In the genomic region with DNA sequence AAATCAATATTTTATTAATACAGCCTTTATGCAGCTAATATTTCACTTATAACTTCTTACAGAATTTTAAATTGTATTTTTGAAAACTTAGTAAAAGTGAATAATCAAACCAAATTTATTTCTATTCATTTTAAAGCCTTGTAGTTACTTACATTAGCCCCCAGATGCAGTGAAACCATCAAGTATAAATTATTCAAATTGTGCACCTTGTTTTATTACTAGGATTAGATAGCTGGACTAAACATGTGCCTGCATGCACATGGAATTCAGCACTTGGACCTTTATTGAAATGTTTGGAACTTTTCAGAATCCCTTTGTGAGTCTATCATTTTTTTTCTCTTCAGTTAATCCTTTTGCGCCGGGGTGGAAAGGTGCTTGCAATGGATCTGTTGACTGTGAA, we compare ENCODE assay signal across 11 cellular contexts. TPM values are rescaled to one million over a fixed set of nuclear protein-coding genes. Genes with fewer than 3 reads are reported as not detected.
DNase-seq lines count a peak whose midpoint lies in the region; ATAC-seq, FAIRE-seq and TF ChIP-seq lines count a peak whose summit lies in the region.
"Had no signal": no experiment of that assay in that cellular context is flagged by ENCODE, and none has a peak within 500 bp of the region (broad histone marks: within the 10 kb centered on the region; RNA-seq: fewer than 3 reads in every experiment).

No MANE protein-coding gene starts in this region.

- peaks cover 21% of the 10 kb centered on the region for H3K27me3 Mint-ChIP-seq in HFFc6 (ENCODE audit: insufficient read depth)

- DNase-seq in Caki2 (ENCODE audit: low read depth), result peak; percentile 29
- peak; percentile 40 for DNase-seq in HFFc6
- DNase-seq in HepG2 (ENCODE audit: low spot score), result peak; percentile 20
- no peak for DNase-seq in cerebellar cortex (ENCODE audit: low spot score)
- no peak for DNase-seq in effector CD8-positive, alpha-beta T cell (lab: John Stamatoyannopoulos, UW)
- no peak for DNase-seq in tibial nerve (ENCODE audit: low spot score in 2 of 2)
- DNase-seq: H9 had no signal

- H3K4me1 Mint-ChIP-seq in HFFc6 (ENCODE audit: low read depth), result no peaks in the 10 kb centered on the region
- H3K4me1 Mint-ChIP-seq: H9 had no signal

- ATAC-seq in HepG2, result no peak
- no peak for ATAC-seq in HG02798 (IDR thresholded peaks at IDR 0.05; ENCODE audit: poor library complexity, unreplicated experiment)

- H3K9me3 ChIP-seq in HepG2 (ENCODE audit: low read length) (no peaks in the 10 kb centered on the region), tibial nerve (peaks cover 0 to 11% (median 0%) of the 10 kb centered on the region in 4 donors)

- intact Hi-C loops in HepG2 (cut with micrococcal nuclease; ENCODE audit: unreplicated experiment), result loop anchor here (1.0 kb wide), 1 partner anchor 108 kb away; a partner anchor contains a TSS

- TF ChIP-seq EP300 in HepG2 (IDR thresholded peaks at IDR 0.05; ENCODE audit: low read depth in 2 of 2, low read length in 2 of 2) (no peak), HepG2 (CRISPR knock-in tag; IDR thresholded peaks at IDR 0.05; ENCODE audit: borderline replicate concordance) (no peak), tibial nerve (IDR thresholded peaks at IDR 0.05) (no peak)

- no peak overlapping the region for H3K4me2 ChIP-seq in HepG2 (ENCODE audit: low read depth, low read length)

- WGBS in HepG2 (ENCODE audit: low lambda C conversion rate), result 54% methylated on average over 2 of the region's 2 CpGs
- WGBS in tibial nerve, 2 donors, result 78 to 93% methylated on average over 2 of the region's 2 CpGs

- in situ Hi-C loops in Caki2 (cut with HindIII; ENCODE audit: low pct_unique_long_range_greater_than_20kb, low sequenced_read_pairs), result no loop called here
- in situ Hi-C loops in HepG2 (cut with HindIII; ENCODE audit: extremely low pct_ligation_motif_present, low pct_unique_long_range_greater_than_20kb), result loop anchor here (5.0 kb wide), 1 partner anchor 110 kb away; a partner anchor contains a TSS

- no TSS peak for BruUV-seq in HepG2 (replicated peaks; lab: Mats Ljungman, UMichigan)

- H3K27ac ChIP-seq in HepG2 (ENCODE audit: extremely low read length, insufficient read depth, low read length) (no peak overlapping the region), tibial nerve (no peak overlapping the region)
- H3K27ac ChIP-seq: SK-N-MC had no signal

- FAIRE-seq in TTC549 (lab: Jason Lieb, UNC), result peak; percentile 87
- no peak for FAIRE-seq in HepG2 (lab: Jason Lieb, UNC)

- H3K4me3 ChIP-seq in HepG2 (replicated peaks in 1 of 3; ENCODE audit: insufficient read depth in 1 of 3, low read depth in 2 of 3, low read length in 3 of 3) (no peak overlapping the region), tibial nerve (no peak overlapping the region)
- H3K4me3 ChIP-seq: SK-N-MC had no signal

- H3K9ac ChIP-seq in HepG2 (ENCODE audit: insufficient read depth, low read depth, low read length), result no peak overlapping the region

- H4K20me1 ChIP-seq in HepG2 (ENCODE audit: insufficient read depth, low read length), result no peaks in the 10 kb centered on the region

- H3K4me3 Mint-ChIP-seq in HFFc6, result no peak overlapping the region
- H3K4me3 Mint-ChIP-seq: dendritic cell treated with granulocyte-macrophage colony-stimulating factor and Interleukin-4, amounts not matched to agents 40 ng/mL and 50 ng/mL, for 4 days; H9 had no signal

- no peaks in the 10 kb centered on the region for H3K36me3 Mint-ChIP-seq in HFFc6 (ENCODE audit: low read depth)

- H2AFZ ChIP-seq in HepG2 (ENCODE audit: low read length), result no peak overlapping the region

- H3K79me2 ChIP-seq in HepG2 (ENCODE audit: insufficient read depth, low read length), result no peaks in the 10 kb centered on the region

- peaks cover 8% of the 10 kb centered on the region; the same call in 1 of the 2 replicates for H3K9me3 Mint-ChIP-seq in HFFc6

- TF ChIP-seq POLR2A in HepG2 (IDR thresholded peaks at IDR 0.05; ENCODE audit: insufficient read depth in 1 of 2, low read depth in 2 of 2, low read length in 2 of 2) (no peak), tibial nerve (IDR thresholded peaks at IDR 0.05) (no peak)

- H3K36me3 ChIP-seq in HepG2 (replicated peaks in 1 of 2; ENCODE audit: control insufficient read depth in 1 of 2, insufficient read depth in 2 of 2, low read length in 2 of 2) (no peaks in the 10 kb centered on the region), tibial nerve (no peaks in the 10 kb centered on the region)

- no peaks in the 10 kb centered on the region for H3K4me1 ChIP-seq in HepG2 (ENCODE audit: insufficient read depth, low read length)
- peaks cover 0 to 4% (median 0%) of the 10 kb centered on the region in 4 donors for H3K4me1 ChIP-seq in tibial nerve

- TF ChIP-seq RAD21 in HepG2 (CRISPR knock-in tag; IDR thresholded peaks at IDR 0.05), result no peak

- peak; percentile 79 for TF ChIP-seq CTCF in HFFc6 (IDR thresholded peaks at IDR 0.05)
- TF ChIP-seq CTCF in HepG2 (CRISPR knock-in tag; IDR thresholded peaks at IDR 0.05), result peak; percentile 43
- peak in 1 of 5 experiments; percentile 9 for TF ChIP-seq CTCF in tibial nerve (IDR thresholded peaks at IDR 0.05)

- H3K27me3 ChIP-seq in HepG2 (ENCODE audit: control insufficient read depth in 1 of 2, insufficient read depth in 2 of 2, low read length in 2 of 2) (peaks cover 0 to 16% of the 10 kb centered on the region in 2 experiments; a peak in 3 of 5 replicates), tibial nerve (peaks cover 0 to 60% of the 10 kb centered on the region in 2 donors)

- H3K27ac Mint-ChIP-seq in HFFc6, result no peak overlapping the region
- H3K27ac Mint-ChIP-seq: dendritic cell treated with granulocyte-macrophage colony-stimulating factor and Interleukin-4, amounts not matched to agents 40 ng/mL and 50 ng/mL, for 4 days; H9 had no signal

- POLR2A ChIA-PET in HepG2 (lab: Yijun Ruan, JAX), result no interaction called here

- CTCF ChIA-PET in HepG2 (lab: Yijun Ruan, JAX; ENCODE audit: low intra/inter-chr PET ratio, low total read pairs), result interaction anchor here (0.6 to 1.4 kb wide), 5 partner anchors 44 to 141 kb away, joined by 3 to 14 read pairs (median 4); a partner anchor contains a TSS

RNA-seq across cellular contexts. Expression of a gene that starts 4.7 kb away (rescaled TPM):
- total RNA-seq in Caki2 (2014; rRNA removed; shearing (Covaris generic); ENCODE audit: low replicate concordance), result not detected in 2 replicates
- total RNA-seq in HFFc6 (2021; fragmentation: NEBNext Ultra II Directional; extraction: Animal tissue kit (Norgen Biotek cat#: 25700)), result not detected
- total RNA-seq in HepG2 (2016; rRNA removed; fragmentation: Illumina TruSeq; extraction: Trizol) (not detected in 2 replicates), tibial nerve (not detected)
- total RNA-seq in HepG2 (2016; cell fraction: cytosol; rRNA removed; fragmentation: Illumina TruSeq; extraction: Trizol; ENCODE audit: low read depth), result not detected in 2 replicates
- total RNA-seq in HepG2 (2016; cell fraction: insoluble cytoplasmic fraction; rRNA removed; fragmentation: Illumina TruSeq; extraction: Trizol), result not detected in 2 replicates
- not detected in 2 replicates for total RNA-seq in HepG2 (2016; cell fraction: membrane; rRNA removed; fragmentation: Illumina TruSeq; extraction: Trizol)
- total RNA-seq in HepG2 (2016; cell fraction: nucleus; rRNA removed; fragmentation: Illumina TruSeq; extraction: Trizol), result not detected in 2 replicates
- not detected in 2 replicates for polyA plus RNA-seq in HepG2 (2011; rRNA removed)
- polyA plus RNA-seq in HepG2 (2011; cell fraction: cytosol; rRNA removed), result not detected in 2 replicates
- not detected in 2 replicates for polyA plus RNA-seq in HepG2 (2011; cell fraction: nucleus; rRNA removed)
- not detected in 2 replicates for polyA plus RNA-seq in HepG2 (2012)
- polyA plus RNA-seq in HepG2 (2016; cell fraction: cytosol; fragmentation: Illumina TruSeq; extraction: Trizol; ENCODE audit: low read depth), result not detected in 2 replicates
- polyA plus RNA-seq in HepG2 (2016; cell fraction: insoluble cytoplasmic fraction; fragmentation: Illumina TruSeq; extraction: Trizol; ENCODE audit: low read depth), result not detected in 2 replicates
- not detected in 2 replicates for polyA plus RNA-seq in HepG2 (2016; cell fraction: membrane; fragmentation: Illumina TruSeq; extraction: Trizol; ENCODE audit: low read depth)
- not detected in 2 replicates for polyA plus RNA-seq in HepG2 (2016; cell fraction: nucleus; fragmentation: Illumina TruSeq; extraction: Trizol; ENCODE audit: insufficient read depth, low read depth)
- not detected in 2 replicates for polyA minus RNA-seq in HepG2 (2011; rRNA and poly(A)+ RNA removed; ENCODE audit: low replicate concordance)
- polyA minus RNA-seq in HepG2 (2011; cell fraction: cytosol; rRNA and poly(A)+ RNA removed), result not detected in 2 replicates
- polyA minus RNA-seq in HepG2 (2011; cell fraction: nucleus; rRNA and poly(A)+ RNA removed), result not detected in 2 replicates
- total RNA-seq: H9 had no signal

RNA-seq across cellular contexts. Expression of a gene that starts 8.6 kb away (rescaled TPM):
- not detected in 2 replicates for total RNA-seq in Caki2 (2014; rRNA removed; shearing (Covaris generic); ENCODE audit: low replicate concordance)
- total RNA-seq in HFFc6 (2021; fragmentation: NEBNext Ultra II Directional; extraction: Animal tissue kit (Norgen Biotek cat#: 25700)), result not detected
- total RNA-seq in HepG2 (2016; rRNA removed; fragmentation: Illumina TruSeq; extraction: Trizol) (not detected in 2 replicates), tibial nerve (1 to 10 TPM in 2 of 4 donors, under 1 TPM in 2; 0.30 to 1.9 (median 1.0) TPM)
- total RNA-seq in HepG2 (2016; cell fraction: cytosol; rRNA removed; fragmentation: Illumina TruSeq; extraction: Trizol; ENCODE audit: low read depth), result under 0.01 TPM in 1 of 2 replicates, not detected in the other
- total RNA-seq in HepG2 (2016; cell fraction: insoluble cytoplasmic fraction; rRNA removed; fragmentation: Illumina TruSeq; extraction: Trizol), result not detected in 2 replicates
- total RNA-seq in HepG2 (2016; cell fraction: membrane; rRNA removed; fragmentation: Illumina TruSeq; extraction: Trizol), result not detected in 2 replicates
- not detected in 2 replicates for total RNA-seq in HepG2 (2016; cell fraction: nucleus; rRNA removed; fragmentation: Illumina TruSeq; extraction: Trizol)
- not detected in 2 replicates for polyA plus RNA-seq in HepG2 (2011; rRNA removed)
- 0.01 and 0.03 TPM in 2 replicates for polyA plus RNA-seq in HepG2 (2011; cell fraction: cytosol; rRNA removed)
- 0.03 TPM in 1 of 2 replicates, not detected in the other for polyA plus RNA-seq in HepG2 (2011; cell fraction: nucleus; rRNA removed)
- not detected in 2 replicates for polyA plus RNA-seq in HepG2 (2012)
- polyA plus RNA-seq in HepG2 (2016; cell fraction: cytosol; fragmentation: Illumina TruSeq; extraction: Trizol; ENCODE audit: low read depth), result not detected in 2 replicates
- not detected in 2 replicates for polyA plus RNA-seq in HepG2 (2016; cell fraction: insoluble cytoplasmic fraction; fragmentation: Illumina TruSeq; extraction: Trizol; ENCODE audit: low read depth)
- polyA plus RNA-seq in HepG2 (2016; cell fraction: membrane; fragmentation: Illumina TruSeq; extraction: Trizol; ENCODE audit: low read depth), result not detected in 2 replicates
- polyA plus RNA-seq in HepG2 (2016; cell fraction: nucleus; fragmentation: Illumina TruSeq; extraction: Trizol; ENCODE audit: insufficient read depth, low read depth), result not detected in 2 replicates
- polyA minus RNA-seq in HepG2 (2011; rRNA and poly(A)+ RNA removed; ENCODE audit: low replicate concordance), result 0.07 TPM in 1 of 2 replicates, not detected in the other
- not detected in 2 replicates for polyA minus RNA-seq in HepG2 (2011; cell fraction: cytosol; rRNA and poly(A)+ RNA removed)
- not detected in 2 replicates for polyA minus RNA-seq in HepG2 (2011; cell fraction: nucleus; rRNA and poly(A)+ RNA removed)

RNA-seq across cellular contexts. Expression of a gene that starts 45.7 kb away (rescaled TPM):
- total RNA-seq in Caki2 (2014; rRNA removed; shearing (Covaris generic); ENCODE audit: low replicate concordance), result 0.06 and 0.41 TPM in 2 replicates
- total RNA-seq in HFFc6 (2021; fragmentation: NEBNext Ultra II Directional; extraction: Animal tissue kit (Norgen Biotek cat#: 25700)), result 1 to 10 TPM; 1.4 to 3.1 (median 2.3) TPM
- total RNA-seq in HepG2 (2016; rRNA removed; fragmentation: Illumina TruSeq; extraction: Trizol), result 0.70 and 3.3 TPM in 2 replicates
- total RNA-seq in HepG2 (2016; cell fraction: cytosol; rRNA removed; fragmentation: Illumina TruSeq; extraction: Trizol; ENCODE audit: low read depth), result 0.44 and 0.51 TPM in 2 replicates
- total RNA-seq in HepG2 (2016; cell fraction: insoluble cytoplasmic fraction; rRNA removed; fragmentation: Illumina TruSeq; extraction: Trizol), result 0.76 and 2.9 TPM in 2 replicates
- 0.31 and 0.62 TPM in 2 replicates for total RNA-seq in HepG2 (2016; cell fraction: membrane; rRNA removed; fragmentation: Illumina TruSeq; extraction: Trizol)
- total RNA-seq in HepG2 (2016; cell fraction: nucleus; rRNA removed; fragmentation: Illumina TruSeq; extraction: Trizol), result 8.3 and 9.3 TPM in 2 replicates
- 30.4 and 39.4 TPM in 2 replicates for polyA plus RNA-seq in HepG2 (2011; rRNA removed)
- 3.7 and 4.3 TPM in 2 replicates for polyA plus RNA-seq in HepG2 (2011; cell fraction: cytosol; rRNA removed)
- 140 and 180 TPM in 2 replicates for polyA plus RNA-seq in HepG2 (2011; cell fraction: nucleus; rRNA removed)
- polyA plus RNA-seq in HepG2 (2012), result 36.5 and 54.8 TPM in 2 replicates
- polyA plus RNA-seq in HepG2 (2016; cell fraction: cytosol; fragmentation: Illumina TruSeq; extraction: Trizol; ENCODE audit: low read depth), result 0.33 and 0.52 TPM in 2 replicates
- 0.73 and 1.2 TPM in 2 replicates for polyA plus RNA-seq in HepG2 (2016; cell fraction: insoluble cytoplasmic fraction; fragmentation: Illumina TruSeq; extraction: Trizol; ENCODE audit: low read depth)
- 0.26 and 0.35 TPM in 2 replicates for polyA plus RNA-seq in HepG2 (2016; cell fraction: membrane; fragmentation: Illumina TruSeq; extraction: Trizol; ENCODE audit: low read depth)
- 21.8 and 24.9 TPM in 2 replicates for polyA plus RNA-seq in HepG2 (2016; cell fraction: nucleus; fragmentation: Illumina TruSeq; extraction: Trizol; ENCODE audit: insufficient read depth, low read depth)
- 4.9 and 23.3 TPM in 2 replicates for polyA minus RNA-seq in HepG2 (2011; rRNA and poly(A)+ RNA removed; ENCODE audit: low replicate concordance)
- 1.1 and 1.5 TPM in 2 replicates for polyA minus RNA-seq in HepG2 (2011; cell fraction: cytosol; rRNA and poly(A)+ RNA removed)
- 42.0 and 56.2 TPM in 2 replicates for polyA minus RNA-seq in HepG2 (2011; cell fraction: nucleus; rRNA and poly(A)+ RNA removed)
- total RNA-seq in tibial nerve, result 10 to 100 TPM in 3 of 4 donors, 1 to 10 TPM in 1; 8.1 to 21.2 (median 16.8) TPM

RNA-seq across cellular contexts. Expression of a gene that starts 54.7 kb away (rescaled TPM):
- total RNA-seq in Caki2 (2014; rRNA removed; shearing (Covaris generic); ENCODE audit: low replicate concordance), result 41.3 and 70.3 TPM in 2 replicates
- total RNA-seq in HFFc6 (2021; fragmentation: NEBNext Ultra II Directional; extraction: Animal tissue kit (Norgen Biotek cat#: 25700)), result 10 to 100 TPM; 39.0 to 63.9 (median 49.9) TPM
- total RNA-seq in HepG2 (2016; rRNA removed; fragmentation: Illumina TruSeq; extraction: Trizol), result 125 and 181 TPM in 2 replicates
- total RNA-seq in HepG2 (2016; cell fraction: cytosol; rRNA removed; fragmentation: Illumina TruSeq; extraction: Trizol; ENCODE audit: low read depth), result 52.8 and 58.2 TPM in 2 replicates
- total RNA-seq in HepG2 (2016; cell fraction: insoluble cytoplasmic fraction; rRNA removed; fragmentation: Illumina TruSeq; extraction: Trizol), result 110 and 214 TPM in 2 replicates
- 136 and 143 TPM in 2 replicates for total RNA-seq in HepG2 (2016; cell fraction: membrane; rRNA removed; fragmentation: Illumina TruSeq; extraction: Trizol)
- 112 and 134 TPM in 2 replicates for total RNA-seq in HepG2 (2016; cell fraction: nucleus; rRNA removed; fragmentation: Illumina TruSeq; extraction: Trizol)
- 384 and 546 TPM in 2 replicates for polyA plus RNA-seq in HepG2 (2011; rRNA removed)
- 330 and 331 TPM in 2 replicates for polyA plus RNA-seq in HepG2 (2011; cell fraction: cytosol; rRNA removed)
- 319 and 431 TPM in 2 replicates for polyA plus RNA-seq in HepG2 (2011; cell fraction: nucleus; rRNA removed)
- polyA plus RNA-seq in HepG2 (2012), result 176 and 292 TPM in 2 replicates
- polyA plus RNA-seq in HepG2 (2016; cell fraction: cytosol; fragmentation: Illumina TruSeq; extraction: Trizol; ENCODE audit: low read depth), result 35.1 and 42.1 TPM in 2 replicates
- polyA plus RNA-seq in HepG2 (2016; cell fraction: insoluble cytoplasmic fraction; fragmentation: Illumina TruSeq; extraction: Trizol; ENCODE audit: low read depth), result 81.8 and 96.3 TPM in 2 replicates
- 72.9 and 81.6 TPM in 2 replicates for polyA plus RNA-seq in HepG2 (2016; cell fraction: membrane; fragmentation: Illumina TruSeq; extraction: Trizol; ENCODE audit: low read depth)
- polyA plus RNA-seq in HepG2 (2016; cell fraction: nucleus; fragmentation: Illumina TruSeq; extraction: Trizol; ENCODE audit: insufficient read depth, low read depth), result 169 and 170 TPM in 2 replicates
- 76.0 and 1,167 TPM in 2 replicates for polyA minus RNA-seq in HepG2 (2011; rRNA and poly(A)+ RNA removed; ENCODE audit: low replicate concordance)
- 115 and 192 TPM in 2 replicates for polyA minus RNA-seq in HepG2 (2011; cell fraction: cytosol; rRNA and poly(A)+ RNA removed)
- polyA minus RNA-seq in HepG2 (2011; cell fraction: nucleus; rRNA and poly(A)+ RNA removed), result 79.2 and 94.6 TPM in 2 replicates
- 10 to 100 TPM; 45.7 to 88.2 (median 72.3) TPM for total RNA-seq in tibial nerve

RNA-seq across cellular contexts. Expression of a gene that starts 54.8 kb away (rescaled TPM):
- not detected in 2 replicates for total RNA-seq in Caki2 (2014; rRNA removed; shearing (Covaris generic); ENCODE audit: low replicate concordance)
- not detected for total RNA-seq in HFFc6 (2021; fragmentation: NEBNext Ultra II Directional; extraction: Animal tissue kit (Norgen Biotek cat#: 25700))
- total RNA-seq in HepG2 (2016; rRNA removed; fragmentation: Illumina TruSeq; extraction: Trizol), result not detected in 2 replicates
- not detected in 2 replicates for total RNA-seq in HepG2 (2016; cell fraction: cytosol; rRNA removed; fragmentation: Illumina TruSeq; extraction: Trizol; ENCODE audit: low read depth)
- total RNA-seq in HepG2 (2016; cell fraction: insoluble cytoplasmic fraction; rRNA removed; fragmentation: Illumina TruSeq; extraction: Trizol), result not detected in 2 replicates
- total RNA-seq in HepG2 (2016; cell fraction: membrane; rRNA removed; fragmentation: Illumina TruSeq; extraction: Trizol), result not detected in 2 replicates
- total RNA-seq in HepG2 (2016; cell fraction: nucleus; rRNA removed; fragmentation: Illumina TruSeq; extraction: Trizol), result not detected in 2 replicates
- polyA plus RNA-seq in HepG2 (2011; rRNA removed), result 0.10 and 0.17 TPM in 2 replicates
- 0.11 TPM in 1 of 2 replicates, not detected in the other for polyA plus RNA-seq in HepG2 (2011; cell fraction: cytosol; rRNA removed)
- polyA plus RNA-seq in HepG2 (2011; cell fraction: nucleus; rRNA removed), result not detected in 2 replicates
- not detected in 2 replicates for polyA plus RNA-seq in HepG2 (2012)
- polyA plus RNA-seq in HepG2 (2016; cell fraction: cytosol; fragmentation: Illumina TruSeq; extraction: Trizol; ENCODE audit: low read depth), result not detected in 2 replicates
- polyA plus RNA-seq in HepG2 (2016; cell fraction: insoluble cytoplasmic fraction; fragmentation: Illumina TruSeq; extraction: Trizol; ENCODE audit: low read depth), result not detected in 2 replicates
- not detected in 2 replicates for polyA plus RNA-seq in HepG2 (2016; cell fraction: membrane; fragmentation: Illumina TruSeq; extraction: Trizol; ENCODE audit: low read depth)
- not detected in 2 replicates for polyA plus RNA-seq in HepG2 (2016; cell fraction: nucleus; fragmentation: Illumina TruSeq; extraction: Trizol; ENCODE audit: insufficient read depth, low read depth)
- polyA minus RNA-seq in HepG2 (2011; rRNA and poly(A)+ RNA removed; ENCODE audit: low replicate concordance), result 0.24 TPM in 1 of 2 replicates, not detected in the other
- not detected in 2 replicates for polyA minus RNA-seq in HepG2 (2011; cell fraction: cytosol; rRNA and poly(A)+ RNA removed)
- not detected in 2 replicates for polyA minus RNA-seq in HepG2 (2011; cell fraction: nucleus; rRNA and poly(A)+ RNA removed)
- not detected for total RNA-seq in tibial nerve
- total RNA-seq: H9 had no signal

Comparison
In these comparisons a context has a peak if more than half of its experiments do, and no peak if none do; other contexts are left out.
1. DNase-seq: peak in Caki2 (single experiment), HFFc6 (single experiment) and HepG2 (single experiment); none in cerebellar cortex (single experiment), effector CD8-positive, alpha-beta T cell (single experiment) and tibial nerve (0 of 2).